8 cellular contexts compared by ENCODE assay signal in genomic region chr6:22025468-22026159, GRCh38.
DNase-seq lines count a peak whose midpoint lies in the region; ATAC-seq and TF ChIP-seq lines count a peak whose summit lies in the region.

No MANE protein-coding gene starts in this region.

- H3K9ac ChIP-seq in DND-41 (ENCODE audit: low read depth, low read length), result peak overlapping the region; percentile 74

- peaks cover 24% of the 10 kb centered on the region for H3K36me3 ChIP-seq in DND-41 (ENCODE audit: insufficient read depth, low read length)
- H3K36me3 ChIP-seq in heart left ventricle, result peaks cover 0 to 9% (median 0%) of the 10 kb centered on the region in 9 donors

- peak overlapping the region; percentile 5 to 55; a peak in 3 of 4 replicates for H3K4me3 ChIP-seq in DND-41 (ENCODE audit: low read depth in 1 of 2, low read length in 2 of 2)
- no peak overlapping the region for H3K4me3 ChIP-seq in heart left ventricle

- H2AFZ ChIP-seq in DND-41 (ENCODE audit: low read depth, low read length), result peak overlapping the region; percentile 52

- H3K27me3 ChIP-seq in DND-41 (ENCODE audit: insufficient read depth, low read length, poor library complexity) (no peaks in the 10 kb centered on the region), heart left ventricle (no peaks in the 10 kb centered on the region)

- WGBS in heart left ventricle, 4 donors, result 45 to 57% (median 51%) methylated on average over 8 to 9 of the region's 9 CpGs

- H3K4me2 ChIP-seq in DND-41 (ENCODE audit: insufficient read depth, low read length), result peak overlapping the region; percentile 61

- DNase-seq in DND-41, result peak; percentile 78
- DNase-seq in UCSD-AML1 (lab: John Stamatoyannopoulos, UW; ENCODE audit: unreplicated experiment), result peak; percentile 44
- DNase-seq in heart left ventricle, result peak in 1 of 5 donors; percentile 12
- no peak for DNase-seq in sciatic nerve (ENCODE audit: low spot score)
- no peak for DNase-seq in NCI-H1930 (lab: John Stamatoyannopoulos, UW)
- no peak for DNase-seq in ACHN

- H3K9me3 ChIP-seq in DND-41 (ENCODE audit: insufficient read depth, low read length, severe bottlenecking) (peaks cover 9% of the 10 kb centered on the region), heart left ventricle (peaks cover 0 to 16% (median 3%) of the 10 kb centered on the region in 12 donors)

- intact Hi-C loops in heart left ventricle (cut with DNase I), result loop anchor here in 1 of 10 donors (5.0 kb wide), 1 partner anchor 38 kb away; no protein-coding TSS in a partner anchor
- intact Hi-C loops in sciatic nerve (cut with DNase I), result no loop called here

- TF ChIP-seq CTCF in DND-41 (IDR thresholded peaks at IDR 0.05; ENCODE audit: borderline replicate concordance, extremely low read depth, low read length, poor library complexity, severe bottlenecking) (peak; percentile 8), heart left ventricle (IDR thresholded peaks at IDR 0.05) (no peak)

- H4K20me1 ChIP-seq in DND-41 (ENCODE audit: insufficient read depth, low read length), result no peaks in the 10 kb centered on the region

- H3K79me2 ChIP-seq in DND-41 (ENCODE audit: insufficient read depth, low read length), result peaks cover 20% of the 10 kb centered on the region

- in situ Hi-C loops in ACHN (cut with HindIII; ENCODE audit: low pct_ligation_motif_present, low pct_unique_long_range_greater_than_20kb, low sequenced_read_pairs), result no loop called here

- H3K4me1 ChIP-seq in DND-41 (ENCODE audit: insufficient read depth, low read length) (peaks cover 80% of the 10 kb centered on the region), heart left ventricle (peaks cover 0 to 45% (median 28%) of the 10 kb centered on the region in 12 donors)

- ATAC-seq in DND-41 (ENCODE audit: insufficient read depth, low read depth), result peak; percentile 79
- ATAC-seq in GM19452 (IDR thresholded peaks at IDR 0.05; ENCODE audit: unreplicated experiment), result peak; percentile 62
- peak; percentile 48 for ATAC-seq in HG03558 (IDR thresholded peaks at IDR 0.05; ENCODE audit: extremely low read depth, unreplicated experiment)
- peak; percentile 42 to 89 (median 87) for ATAC-seq in heart left ventricle
- ATAC-seq in sciatic nerve, result peak; percentile 60

- H3K27ac ChIP-seq in DND-41 (ENCODE audit: low read length) (peak overlapping the region; percentile 97), heart left ventricle (peak overlapping the region in 9 of 12 donors; percentile 2 to 79 (median 35))

- TF ChIP-seq POLR2A in heart left ventricle (IDR thresholded peaks at IDR 0.05), result no peak

Comparison
In these comparisons a context has a peak if more than half of its experiments do, and no peak if none do; other contexts are left out.
1. DNase-seq: peak in DND-41 (single experiment) and UCSD-AML1 (single experiment); none in sciatic nerve (single experiment), NCI-H1930 (0 of 2) and ACHN (single experiment).
2. H3K4me3 ChIP-seq: peak in DND-41 (2 of 2); none in heart left ventricle (0 of 12).
3. Peak in every context shown above with its lines, with median percentiles within 50 percentile points of each other: ATAC-seq.